Comparison of ENCODE assay signal across 1 cellular context in the genomic region with DNA sequence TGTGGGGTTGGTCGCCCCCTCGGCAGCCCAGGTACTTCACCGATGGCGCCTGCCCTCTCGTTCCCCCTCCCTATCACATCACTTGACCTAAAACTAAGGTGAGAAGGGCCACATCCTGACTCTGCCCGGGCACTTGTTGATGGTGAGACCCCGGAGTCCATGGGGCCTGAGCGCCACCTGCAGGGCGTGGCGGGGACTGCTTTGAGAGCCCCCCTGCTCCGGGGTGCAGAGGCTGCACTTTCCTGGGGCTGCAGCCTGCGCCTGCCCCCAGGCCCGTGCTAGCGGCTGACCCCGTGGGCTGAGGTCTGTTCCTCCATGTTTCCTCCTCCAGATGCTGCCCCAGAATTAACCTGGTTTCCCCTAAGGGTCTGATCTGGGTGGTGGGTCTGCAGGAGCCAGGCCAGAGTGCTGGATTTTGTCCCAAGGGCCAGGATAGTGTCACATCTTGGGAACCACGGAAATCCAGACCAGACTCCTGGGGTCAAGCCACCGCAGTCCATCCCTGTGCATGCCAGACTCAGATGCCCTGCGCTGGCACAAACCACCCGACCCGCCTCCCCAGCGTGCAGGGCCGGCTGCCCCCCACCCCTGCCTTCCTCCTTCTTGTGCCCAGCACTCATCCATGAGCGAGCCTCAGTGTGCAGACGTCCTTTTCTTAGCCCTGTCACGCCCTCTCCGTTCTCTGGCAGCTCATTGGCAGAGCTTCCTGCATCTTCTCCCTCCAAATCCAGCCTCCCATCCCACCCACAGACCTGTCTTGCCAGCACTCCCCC.
TF ChIP-seq lines count a peak whose summit lies in the region.

No MANE protein-coding gene starts in this region.

TF ChIP-seq in HepG2, 621 proteins besides CTCF, POLR2A, EP300 and RAD21 (continued from another document and continues in another):
- TF ChIP-seq, protein P1, sequence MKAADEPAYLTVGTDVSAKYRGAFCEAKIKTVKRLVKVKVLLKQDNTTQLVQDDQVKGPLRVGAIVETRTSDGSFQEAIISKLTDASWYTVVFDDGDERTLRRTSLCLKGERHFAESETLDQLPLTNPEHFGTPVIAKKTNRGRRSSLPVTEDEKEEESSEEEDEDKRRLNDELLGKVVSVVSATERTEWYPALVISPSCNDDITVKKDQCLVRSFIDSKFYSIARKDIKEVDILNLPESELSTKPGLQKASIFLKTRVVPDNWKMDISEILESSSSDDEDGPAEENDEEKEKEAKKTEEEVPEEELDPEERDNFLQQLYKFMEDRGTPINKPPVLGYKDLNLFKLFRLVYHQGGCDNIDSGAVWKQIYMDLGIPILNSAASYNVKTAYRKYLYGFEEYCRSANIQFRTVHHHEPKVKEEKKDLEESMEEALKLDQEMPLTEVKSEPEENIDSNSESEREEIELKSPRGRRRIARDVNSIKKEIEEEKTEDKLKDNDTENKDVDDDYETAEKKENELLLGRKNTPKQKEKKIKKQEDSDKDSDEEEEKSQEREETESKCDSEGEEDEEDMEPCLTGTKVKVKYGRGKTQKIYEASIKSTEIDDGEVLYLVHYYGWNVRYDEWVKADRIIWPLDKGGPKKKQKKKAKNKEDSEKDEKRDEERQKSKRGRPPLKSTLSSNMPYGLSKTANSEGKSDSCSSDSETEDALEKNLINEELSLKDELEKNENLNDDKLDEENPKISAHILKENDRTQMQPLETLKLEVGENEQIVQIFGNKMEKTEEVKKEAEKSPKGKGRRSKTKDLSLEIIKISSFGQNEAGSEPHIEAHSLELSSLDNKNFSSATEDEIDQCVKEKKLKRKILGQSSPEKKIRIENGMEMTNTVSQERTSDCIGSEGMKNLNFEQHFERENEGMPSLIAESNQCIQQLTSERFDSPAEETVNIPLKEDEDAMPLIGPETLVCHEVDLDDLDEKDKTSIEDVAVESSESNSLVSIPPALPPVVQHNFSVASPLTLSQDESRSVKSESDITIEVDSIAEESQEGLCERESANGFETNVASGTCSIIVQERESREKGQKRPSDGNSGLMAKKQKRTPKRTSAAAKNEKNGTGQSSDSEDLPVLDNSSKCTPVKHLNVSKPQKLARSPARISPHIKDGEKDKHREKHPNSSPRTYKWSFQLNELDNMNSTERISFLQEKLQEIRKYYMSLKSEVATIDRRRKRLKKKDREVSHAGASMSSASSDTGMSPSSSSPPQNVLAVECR (CRISPR knock-in tag; IDR thresholded peaks at IDR 0.05; ENCODE audit: borderline replicate concordance) = peak; percentile 43; the same call in 1 of the 2 replicates
- TF ChIP-seq ZNF24 (IDR thresholded peaks at IDR 0.05) = no peak
- TF ChIP-seq MAX (IDR thresholded peaks at IDR 0.05) = no peak
- peak; percentile 60; the same call in 1 of the 2 replicates for TF ChIP-seq ARNTL (CRISPR knock-in tag; IDR thresholded peaks at IDR 0.05)
- no peak for TF ChIP-seq CEBPG (CRISPR knock-in tag; IDR thresholded peaks at IDR 0.05)
- TF ChIP-seq ETV6 (CRISPR knock-in tag; conservative IDR thresholded peaks at IDR 0.05) = no peak
- TF ChIP-seq IKZF5 (CRISPR knock-in tag; IDR thresholded peaks at IDR 0.05) = peak; percentile 52; the same call in 1 of the 2 replicates
- TF ChIP-seq NRL (CRISPR knock-in tag; IDR thresholded peaks at IDR 0.05; ENCODE audit: borderline replicate concordance) = peak; percentile 17; the same call in 1 of the 2 replicates
- peak; percentile 88 for TF ChIP-seq STAG1 (CRISPR knock-in tag; IDR thresholded peaks at IDR 0.05)
- peak; percentile 75; the same call in 1 of the 2 replicates for TF ChIP-seq HNRNPL (IDR thresholded peaks at IDR 0.05; ENCODE audit: low read depth, low read length)
- TF ChIP-seq ZNF12 (CRISPR knock-in tag; IDR thresholded peaks at IDR 0.05) = peak; percentile 37; the same call in 1 of the 2 replicates
- TF ChIP-seq ZNF607 (CRISPR knock-in tag; IDR thresholded peaks at IDR 0.05; ENCODE audit: borderline replicate concordance) = 0 out of 2 replicates have a peak, but pooled peaks have one; percentile 30
- TF ChIP-seq, protein P2, sequence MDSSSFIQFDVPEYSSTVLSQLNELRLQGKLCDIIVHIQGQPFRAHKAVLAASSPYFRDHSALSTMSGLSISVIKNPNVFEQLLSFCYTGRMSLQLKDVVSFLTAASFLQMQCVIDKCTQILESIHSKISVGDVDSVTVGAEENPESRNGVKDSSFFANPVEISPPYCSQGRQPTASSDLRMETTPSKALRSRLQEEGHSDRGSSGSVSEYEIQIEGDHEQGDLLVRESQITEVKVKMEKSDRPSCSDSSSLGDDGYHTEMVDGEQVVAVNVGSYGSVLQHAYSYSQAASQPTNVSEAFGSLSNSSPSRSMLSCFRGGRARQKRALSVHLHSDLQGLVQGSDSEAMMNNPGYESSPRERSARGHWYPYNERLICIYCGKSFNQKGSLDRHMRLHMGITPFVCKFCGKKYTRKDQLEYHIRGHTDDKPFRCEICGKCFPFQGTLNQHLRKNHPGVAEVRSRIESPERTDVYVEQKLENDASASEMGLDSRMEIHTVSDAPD (CRISPR knock-in tag; IDR thresholded peaks at IDR 0.05) = no peak; the same call in 1 of the 2 replicates
- TF ChIP-seq ZNF350 (CRISPR knock-in tag; IDR thresholded peaks at IDR 0.05; ENCODE audit: borderline replicate concordance, low read depth) = 0 out of 2 replicates have a peak, but pooled peaks have one; percentile 10
- TF ChIP-seq STAT5B (CRISPR knock-in tag; IDR thresholded peaks at IDR 0.05) = 0 out of 2 replicates have a peak, but pooled peaks have one; percentile 37
- peak; percentile 90 for TF ChIP-seq XRCC5 (optimal IDR thresholded peaks at IDR 0.05; ENCODE audit: low read length)
- TF ChIP-seq MAFG (CRISPR knock-in tag; IDR thresholded peaks at IDR 0.05) = no peak
- TF ChIP-seq ZNF34 (CRISPR knock-in tag; IDR thresholded peaks at IDR 0.05; ENCODE audit: borderline replicate concordance) = 0 out of 2 replicates have a peak, but pooled peaks have one; percentile 70
- 0 out of 2 replicates have a peak, but pooled peaks have one; percentile 43 for TF ChIP-seq POGK (CRISPR knock-in tag; conservative IDR thresholded peaks at IDR 0.05)
- peak; percentile 55; the same call in 1 of the 2 replicates for TF ChIP-seq FOXO1 (CRISPR knock-in tag; IDR thresholded peaks at IDR 0.05)
- TF ChIP-seq, protein P3, sequence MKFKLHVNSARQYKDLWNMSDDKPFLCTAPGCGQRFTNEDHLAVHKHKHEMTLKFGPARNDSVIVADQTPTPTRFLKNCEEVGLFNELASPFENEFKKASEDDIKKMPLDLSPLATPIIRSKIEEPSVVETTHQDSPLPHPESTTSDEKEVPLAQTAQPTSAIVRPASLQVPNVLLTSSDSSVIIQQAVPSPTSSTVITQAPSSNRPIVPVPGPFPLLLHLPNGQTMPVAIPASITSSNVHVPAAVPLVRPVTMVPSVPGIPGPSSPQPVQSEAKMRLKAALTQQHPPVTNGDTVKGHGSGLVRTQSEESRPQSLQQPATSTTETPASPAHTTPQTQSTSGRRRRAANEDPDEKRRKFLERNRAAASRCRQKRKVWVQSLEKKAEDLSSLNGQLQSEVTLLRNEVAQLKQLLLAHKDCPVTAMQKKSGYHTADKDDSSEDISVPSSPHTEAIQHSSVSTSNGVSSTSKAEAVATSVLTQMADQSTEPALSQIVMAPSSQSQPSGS (CRISPR knock-in tag; IDR thresholded peaks at IDR 0.05) = 0 out of 2 replicates have a peak, but pooled peaks have one; percentile 16
- TF ChIP-seq SAP130 (CRISPR knock-in tag; IDR thresholded peaks at IDR 0.05; ENCODE audit: low read depth) = peak; percentile 52
- TF ChIP-seq ZNF776 (CRISPR knock-in tag; IDR thresholded peaks at IDR 0.05) = 0 out of 2 replicates have a peak, but pooled peaks have one; percentile 13
- TF ChIP-seq ATF7 (IDR thresholded peaks at IDR 0.05) = no peak
- 0 out of 2 replicates have a peak, but pooled peaks have one; percentile 33 for TF ChIP-seq ATF7 (CRISPR knock-in tag; IDR thresholded peaks at IDR 0.05)
- peak; percentile 2 for TF ChIP-seq ZNF883 (CRISPR knock-in tag; IDR thresholded peaks at IDR 0.05; ENCODE audit: not compliant biosample characterization)
- TF ChIP-seq ZNF709 (CRISPR knock-in tag; IDR thresholded peaks at IDR 0.05) = 0 out of 2 replicates have a peak, but pooled peaks have one; percentile 50
- 0 out of 2 replicates have a peak, but pooled peaks have one; percentile 16 for TF ChIP-seq ZSCAN31 (CRISPR knock-in tag; IDR thresholded peaks at IDR 0.05; ENCODE audit: low read depth)
- peak; percentile 79; the same call in 1 of the 2 replicates for TF ChIP-seq ZNF691 (CRISPR knock-in tag; IDR thresholded peaks at IDR 0.05; ENCODE audit: borderline replicate concordance, low read depth)
- 0 out of 2 replicates have a peak, but pooled peaks have one; percentile 68 for TF ChIP-seq PRMT3 (CRISPR knock-in tag; IDR thresholded peaks at IDR 0.05; ENCODE audit: borderline replicate concordance, low read depth)
- no peak for TF ChIP-seq ZNF569 (CRISPR knock-in tag; IDR thresholded peaks at IDR 0.05; ENCODE audit: borderline replicate concordance)
- TF ChIP-seq MIER2 (CRISPR knock-in tag; IDR thresholded peaks at IDR 0.05) = peak; percentile 10; the same call in 1 of the 2 replicates
- peak; percentile 39; the same call in 1 of the 2 replicates for TF ChIP-seq TAF1 (CRISPR knock-in tag; IDR thresholded peaks at IDR 0.05)
- no peak for TF ChIP-seq ZMAT5 (CRISPR knock-in tag; IDR thresholded peaks at IDR 0.05; ENCODE audit: borderline replicate concordance, low read depth)
- TF ChIP-seq, protein P4, sequence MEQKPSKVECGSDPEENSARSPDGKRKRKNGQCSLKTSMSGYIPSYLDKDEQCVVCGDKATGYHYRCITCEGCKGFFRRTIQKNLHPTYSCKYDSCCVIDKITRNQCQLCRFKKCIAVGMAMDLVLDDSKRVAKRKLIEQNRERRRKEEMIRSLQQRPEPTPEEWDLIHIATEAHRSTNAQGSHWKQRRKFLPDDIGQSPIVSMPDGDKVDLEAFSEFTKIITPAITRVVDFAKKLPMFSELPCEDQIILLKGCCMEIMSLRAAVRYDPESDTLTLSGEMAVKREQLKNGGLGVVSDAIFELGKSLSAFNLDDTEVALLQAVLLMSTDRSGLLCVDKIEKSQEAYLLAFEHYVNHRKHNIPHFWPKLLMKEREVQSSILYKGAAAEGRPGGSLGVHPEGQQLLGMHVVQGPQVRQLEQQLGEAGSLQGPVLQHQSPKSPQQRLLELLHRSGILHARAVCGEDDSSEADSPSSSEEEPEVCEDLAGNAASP (CRISPR knock-in tag; IDR thresholded peaks at IDR 0.05; ENCODE audit: borderline replicate concordance) = peak; percentile 56; the same call in 1 of the 2 replicates
- TF ChIP-seq RARA (CRISPR knock-in tag; IDR thresholded peaks at IDR 0.05) = peak; percentile 28; the same call in 1 of the 2 replicates
- TF ChIP-seq ZNF678 (CRISPR knock-in tag; IDR thresholded peaks at IDR 0.05) = peak; percentile 24; the same call in 1 of the 2 replicates
- no peak for TF ChIP-seq TERF1 (CRISPR knock-in tag; IDR thresholded peaks at IDR 0.05)
- TF ChIP-seq ZNF792 (CRISPR knock-in tag; IDR thresholded peaks at IDR 0.05) = 0 out of 2 replicates have a peak, but pooled peaks have one; percentile 19
- peak; percentile 27; the same call in 1 of the 2 replicates for TF ChIP-seq ZNF451 (CRISPR knock-in tag; IDR thresholded peaks at IDR 0.05)
- TF ChIP-seq FOXC1 (CRISPR knock-in tag; IDR thresholded peaks at IDR 0.05; ENCODE audit: borderline replicate concordance) = 0 out of 2 replicates have a peak, but pooled peaks have one; percentile 43
- TF ChIP-seq ZNF260 (CRISPR knock-in tag; IDR thresholded peaks at IDR 0.05; ENCODE audit: borderline replicate concordance, low read depth) = peak; percentile 63; the same call in 1 of the 2 replicates
- TF ChIP-seq ZNF329 (CRISPR knock-in tag; IDR thresholded peaks at IDR 0.05; ENCODE audit: low read depth) = no peak
- 0 out of 2 replicates have a peak, but pooled peaks have one; percentile 12 for TF ChIP-seq NCOA1 (CRISPR knock-in tag; IDR thresholded peaks at IDR 0.05)
